ENCODE assay signal across 25 cellular contexts in genomic region chr20:41905186-41905585, GRCh38.
"Had no signal": no experiment of that assay in that cellular context is flagged by ENCODE, and none has a peak within 500 bp of the region (broad histone marks: within the 10 kb centered on the region; RNA-seq: fewer than 3 reads in every experiment).

No MANE protein-coding gene starts in this region.

- H3K36me3 ChIP-seq: adrenal gland, heart right ventricle, neural progenitor cell, thoracic aorta had no signal

- H3K9me3 ChIP-seq: adrenal gland, thoracic aorta had no signal

- FAIRE-seq: astrocyte, bronchial epithelial cell, endometrium had no signal

- H3K27me3 ChIP-seq: adrenal gland, neural progenitor cell had no signal

- DNase-seq: activated CD4-positive, alpha-beta T cell treated with anti-CD3 and anti-CD28 coated beads for 4 hours; activated CD4-positive, alpha-beta T cell treated with anti-CD3 and anti-CD28 coated beads, Interleukin-2, amount 50 U/mL, for 48 hours; activated CD4-positive, CD25-positive, alpha-beta regulatory T cell; activated CD8-positive, alpha-beta memory T cell treated with anti-CD3 and anti-CD28 coated beads, Interleukin-2, amount 50 U/mL, for 48 hours; activated naive CD4-positive, alpha-beta T cell; activated T-cell treated with anti-CD3 and anti-CD28 coated beads, Interleukin-2, amount 50 U/mL, for 4 hours; adrenal gland; cerebellar nuclear complex; cortex of kidney; foreskin fibroblast; heart right ventricle; islet precursor cell; left cardiac atrium; naive thymus-derived CD4-positive, alpha-beta T cell; retina; stimulated activated CD4-positive, alpha-beta T cell treated with anti-CD3 and anti-CD28 coated beads, Interleukin-2, amount 100 ng/mL, for 48 hours; stimulated activated CD8-positive, alpha-beta memory T cell treated with anti-CD3 and anti-CD28 coated beads, Interleukin-4, amount 100 ng/mL, for 48 hours; stimulated activated naive CD4-positive, alpha-beta T cell; T-helper 17 cell had no signal

- H3K4me1 ChIP-seq: adrenal gland, heart right ventricle, neural progenitor cell had no signal

- ATAC-seq: activated T-cell treated with anti-CD3 and anti-CD28 coated beads, Interleukin-2, amount 50 U/mL, for 4 hours; heart right ventricle; left cardiac atrium; naive thymus-derived CD4-positive, alpha-beta T cell; T-helper 17 cell had no signal

- H3K27ac ChIP-seq: adrenal gland, heart right ventricle, neural progenitor cell, thoracic aorta had no signal

- H3K4me3 ChIP-seq: adrenal gland, heart right ventricle, lung, neural progenitor cell, thoracic aorta had no signal
